In genomic region chr15:100596792-100597191, GRCh38 we compare ENCODE assay signal across 8 cellular contexts. TPM values are rescaled to one million over a fixed set of nuclear protein-coding genes. Genes with fewer than 3 reads are reported as not detected.
DNase-seq lines count a peak whose midpoint lies in the region; ATAC-seq lines count a peak whose summit lies in the region.

No MANE protein-coding gene starts in this region.

- H3K27ac Mint-ChIP-seq in dendritic cell treated with granulocyte-macrophage colony-stimulating factor and Interleukin-4, amounts not matched to agents 40 ng/mL and 50 ng/mL, for 4 days, result peak overlapping the region; percentile 20

- H3K4me1 Mint-ChIP-seq in dendritic cell treated with granulocyte-macrophage colony-stimulating factor and Interleukin-4, amounts not matched to agents 40 ng/mL and 50 ng/mL, for 4 days (ENCODE audit: low read depth), result peaks cover 31% of the 10 kb centered on the region

- DNase-seq in activated CD4-positive, CD25-positive, alpha-beta regulatory T cell treated with anti-CD3 and anti-CD28 coated beads, Interleukin-2, amount 50 U/mL, for 16 hours (ENCODE audit: low read depth, low spot score), result peak; percentile 90
- peak; percentile 71 for DNase-seq in stimulated activated CD8-positive, alpha-beta memory T cell treated with anti-CD3 and anti-CD28 coated beads, Interleukin-12 subunit alpha, Interleukin-12 subunit beta, amount 100 ng/mL, for 24 hours (ENCODE audit: extremely low read depth)
- DNase-seq in EL, result no peak
- DNase-seq in occipital lobe (lab: John Stamatoyannopoulos, UW), result no peak
- no peak for DNase-seq in NCI-H1694 (lab: John Stamatoyannopoulos, UW)

- no peaks in the 10 kb centered on the region for H3K27me3 Mint-ChIP-seq in dendritic cell treated with granulocyte-macrophage colony-stimulating factor and Interleukin-4, amounts not matched to agents 40 ng/mL and 50 ng/mL, for 4 days

- H3K4me3 Mint-ChIP-seq in dendritic cell treated with granulocyte-macrophage colony-stimulating factor and Interleukin-4, amounts not matched to agents 40 ng/mL and 50 ng/mL, for 4 days, result no peak overlapping the region

- H3K36me3 Mint-ChIP-seq in dendritic cell treated with granulocyte-macrophage colony-stimulating factor and Interleukin-4, amounts not matched to agents 40 ng/mL and 50 ng/mL, for 4 days (ENCODE audit: low read depth), result peaks cover 26% of the 10 kb centered on the region

- peaks cover 7% of the 10 kb centered on the region for H3K9me3 Mint-ChIP-seq in dendritic cell treated with granulocyte-macrophage colony-stimulating factor and Interleukin-4, amounts not matched to agents 40 ng/mL and 50 ng/mL, for 4 days

- intact Hi-C loops in dendritic cell treated with granulocyte-macrophage colony-stimulating factor and Interleukin-4, amounts not matched to agents 40 ng/mL and 50 ng/mL, for 4 days (cut with micrococcal nuclease), result no loop called here

- ATAC-seq in GM18861 (IDR thresholded peaks at IDR 0.05; ENCODE audit: unreplicated experiment) (peak; percentile 74), HG03039 (IDR thresholded peaks at IDR 0.05; ENCODE audit: unreplicated experiment) (peak; percentile 79)

RNA-seq across cellular contexts. Expression of gene LINS1, which starts 5.2 kb away (rescaled TPM):
- total RNA-seq in occipital lobe, result 49.8 TPM

RNA-seq across cellular contexts. Expression of gene ASB7, which starts 5.6 kb away (rescaled TPM):
- 21.5 TPM for total RNA-seq in occipital lobe

Comparison
In these comparisons a context has a peak if more than half of its experiments do, and no peak if none do; other contexts are left out.
1. DNase-seq: peak in activated CD4-positive, CD25-positive, alpha-beta regulatory T cell treated with anti-CD3 and anti-CD28 coated beads, Interleukin-2, amount 50 U/mL, for 16 hours (single experiment) and stimulated activated CD8-positive, alpha-beta memory T cell treated with anti-CD3 and anti-CD28 coated beads, Interleukin-12 subunit alpha, Interleukin-12 subunit beta, amount 100 ng/mL, for 24 hours (single experiment); none in EL (single experiment), occipital lobe (single experiment) and NCI-H1694 (single experiment).